2 cellular contexts compared by ENCODE assay signal in the genomic region with DNA sequence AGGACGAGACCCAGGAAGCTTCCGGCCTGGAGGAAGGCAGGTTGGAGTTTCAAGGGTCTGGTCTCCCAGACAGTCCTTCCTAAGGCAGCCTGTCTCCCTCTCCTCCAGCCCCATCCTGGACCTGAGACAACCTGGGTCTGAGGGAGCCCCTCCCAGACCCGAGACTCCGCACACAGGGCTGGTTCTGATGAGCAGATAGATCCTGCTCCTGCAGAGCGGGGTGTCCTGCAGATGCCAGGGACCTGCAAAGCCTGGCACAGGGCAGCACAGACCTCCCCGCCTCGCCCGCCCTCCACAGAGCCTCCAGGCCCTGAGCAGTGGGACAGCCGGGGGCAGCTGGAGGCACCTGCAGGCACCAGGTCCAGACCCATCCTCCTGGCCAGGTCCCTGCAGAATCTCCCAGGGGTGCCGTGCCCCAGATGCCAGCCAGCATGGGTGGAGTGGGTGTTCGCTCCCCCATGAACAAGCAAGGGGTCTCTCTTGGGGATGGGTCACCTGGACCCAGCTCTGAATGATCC.
TF ChIP-seq lines count a peak whose summit lies in the region.

No MANE protein-coding gene starts in this region.

TF ChIP-seq in A549, 52 proteins besides CTCF, POLR2A, EP300 and RAD21:
- TF ChIP-seq REST (IDR thresholded peaks at IDR 0.05) (no peak), JUN (IDR thresholded peaks at IDR 0.05) (no peak), GATA3 (IDR thresholded peaks at IDR 0.05; ENCODE audit: borderline replicate concordance) (no peak), CHD2 (IDR thresholded peaks at IDR 0.05; ENCODE audit: low read length, partially characterized antibody) (no peak), HOXB5 (CRISPR knock-in tag; IDR thresholded peaks at IDR 0.05) (no peak), TFCP2L1 (CRISPR knock-in tag; IDR thresholded peaks at IDR 0.05) (no peak), MAZ (IDR thresholded peaks at IDR 0.05; ENCODE audit: borderline replicate concordance, low read depth, low read length) (no peak), RNF2 (IDR thresholded peaks at IDR 0.05; ENCODE audit: borderline replicate concordance, low read depth) (no peak)
- TF ChIP-seq, protein P1, sequence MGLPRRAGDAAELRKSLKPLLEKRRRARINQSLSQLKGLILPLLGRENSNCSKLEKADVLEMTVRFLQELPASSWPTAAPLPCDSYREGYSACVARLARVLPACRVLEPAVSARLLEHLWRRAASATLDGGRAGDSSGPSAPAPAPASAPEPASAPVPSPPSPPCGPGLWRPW (IDR thresholded peaks at IDR 0.05): no peak

TF ChIP-seq in IMR-90, 13 proteins besides CTCF, POLR2A, EP300 and RAD21:
- TF ChIP-seq NFE2L2 (IDR thresholded peaks at IDR 0.05; ENCODE audit: low read depth, low read length): no peak
